ENCODE assay signal across 9 cellular contexts in genomic region chr4:128827280-128827679, GRCh38. TPM values are rescaled to one million over a fixed set of nuclear protein-coding genes. Genes with fewer than 3 reads are reported as not detected.
DNase-seq lines count a peak whose midpoint lies in the region; ATAC-seq and TF ChIP-seq lines count a peak whose summit lies in the region.
"Had no signal": no experiment of that assay in that cellular context is flagged by ENCODE, and none has a peak within 500 bp of the region (broad histone marks: within the 10 kb centered on the region; RNA-seq: fewer than 3 reads in every experiment).

No MANE protein-coding gene starts in this region.

- DNase-seq in fibroblast of villous mesenchyme (ENCODE audit: low read depth) (peak; percentile 30), hippocampal formation (lab: John Stamatoyannopoulos, UW) (no peak), Kasumi-1 (lab: John Stamatoyannopoulos, UW) (no peak), SW480 (ENCODE audit: low spot score) (no peak)
- DNase-seq: nephron progenitor cell had no signal

- no peak for TF ChIP-seq CTCF in fibroblast of villous mesenchyme (IDR thresholded peaks at IDR 0.05; ENCODE audit: insufficient read depth, low read depth, low read length)

- peak; percentile 35 for ATAC-seq in GM18502 (IDR thresholded peaks at IDR 0.05; ENCODE audit: poor library complexity, unreplicated experiment)
- peak; percentile 27 for ATAC-seq in GM21447 (IDR thresholded peaks at IDR 0.05; ENCODE audit: unreplicated experiment)
- peak; percentile 30 for ATAC-seq in HG03460 (IDR thresholded peaks at IDR 0.05; ENCODE audit: unreplicated experiment)
- ATAC-seq in HG03045 (IDR thresholded peaks at IDR 0.05; ENCODE audit: unreplicated experiment), result no peak

- no peak overlapping the region for H3K4me3 ChIP-seq in fibroblast of villous mesenchyme (ENCODE audit: low read depth, low read length)

RNA-seq across cellular contexts. Expression of gene JADE1, which starts 17.8 kb away (rescaled TPM):
- total RNA-seq in fibroblast of villous mesenchyme, result 29.6 and 38.4 TPM in 2 replicates
